Comparison of ENCODE assay signal across 15 cellular contexts in the genomic region with DNA sequence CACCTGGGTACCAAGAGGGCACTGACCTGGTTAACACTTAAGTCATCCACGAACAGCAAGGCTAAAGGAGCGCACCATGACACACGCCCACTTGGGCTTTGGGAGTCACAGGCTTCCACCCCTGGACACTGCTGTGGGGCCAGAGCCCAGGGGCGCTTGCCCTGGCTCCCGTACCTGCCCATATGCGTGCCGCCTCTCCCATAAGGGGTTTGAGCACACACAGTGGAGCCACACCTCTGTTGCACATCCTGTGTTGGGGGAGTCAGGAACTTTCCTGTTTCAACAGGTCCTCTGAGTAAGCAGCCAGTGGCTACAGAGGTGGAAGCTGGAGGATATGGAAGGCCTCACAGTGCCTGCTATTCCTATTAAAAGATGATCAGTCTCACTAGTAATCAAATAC.
"Had no signal": no experiment of that assay in that cellular context is flagged by ENCODE, and none has a peak within 500 bp of the region (broad histone marks: within the 10 kb centered on the region; RNA-seq: fewer than 3 reads in every experiment).

No MANE protein-coding gene starts in this region.

- H3K27ac ChIP-seq: tibial artery had no signal

- H3K9me3 ChIP-seq: tibial artery had no signal

- H3K79me2 ChIP-seq: parathyroid adenoma had no signal

- FAIRE-seq: astrocyte, islet of Langerhans, small intestine had no signal

- H3K36me3 ChIP-seq: tibial artery had no signal

- H3K9ac ChIP-seq: parathyroid adenoma had no signal

- DNase-seq: activated B cell treated with CpG ODN at 0.5 μM for 24 hours; activated CD4-positive, alpha-beta T cell treated with anti-CD3 and anti-CD28 coated beads, Interleukin-2, amount 10 ng/mL, durations not matched to agents 24 days and 14 days; activated CD8-positive, alpha-beta memory T cell treated with anti-CD3 and anti-CD28 coated beads for 24 hours; activated naive CD4-positive, alpha-beta T cell treated with Interleukin-2 at 50 U/mL for 16 hours; effector memory CD4-positive, alpha-beta T cell; glutamatergic neuron; small intestine; T-cell; T1000; tibial artery had no signal

- ATAC-seq: stimulated activated memory B cell treated with anti-CD40 and anti-IgM and Interleukin-4, amounts not matched to agents 10 μg/mL and 1 μg/mL and 100 μg/mL, for 72 hours; T-cell had no signal

- H3K4me3 ChIP-seq: SK-N-MC, tibial artery had no signal

- H3K27me3 ChIP-seq: tibial artery had no signal
